Comparison of ENCODE assay signal across 20 cellular contexts in genomic region chr4:151660676-151661075, GRCh38.
"Had no signal": no experiment of that assay in that cellular context is flagged by ENCODE, and none has a peak within 500 bp of the region (broad histone marks: within the 10 kb centered on the region; RNA-seq: fewer than 3 reads in every experiment).

No MANE protein-coding gene starts in this region.

- H3K9me3 Mint-ChIP-seq: naive thymus-derived CD4-positive, alpha-beta T cell; nephron progenitor cell; stimulated activated effector memory CD8-positive, alpha-beta T cell treated with anti-CD3 and anti-CD28 coated beads, Interleukin-12 subunit alpha, Interleukin-12 subunit beta, amount 100 ng/mL, for 72 hours had no signal

- H2AFZ ChIP-seq: parathyroid adenoma had no signal

- H3K79me2 ChIP-seq: parathyroid adenoma had no signal

- H3K36me3 Mint-ChIP-seq: stimulated activated effector memory CD8-positive, alpha-beta T cell treated with anti-CD3 and anti-CD28 coated beads, Interleukin-12 subunit alpha, Interleukin-12 subunit beta, amount 100 ng/mL, for 72 hours had no signal

- ATAC-seq: left lobe of liver; naive thymus-derived CD4-positive, alpha-beta T cell; right lobe of liver; stimulated activated effector memory CD8-positive, alpha-beta T cell treated with anti-CD3 and anti-CD28 coated beads, Interleukin-12 subunit alpha, Interleukin-12 subunit beta, amount 100 ng/mL, for 72 hours; stimulated activated naive CD8-positive, alpha-beta T cell treated with anti-CD3 and anti-CD28 coated beads, Interleukin-15, Interleukin-2, amounts not matched to agents 100 U/mL and 50 U/mL, for 24 hours had no signal

- H3K27ac ChIP-seq: epithelial cell of prostate, parathyroid adenoma, right lobe of liver had no signal

- H3K27me3 ChIP-seq: esophagus squamous epithelium, right lobe of liver, tibial artery had no signal

- H3K4me3 ChIP-seq: esophagus squamous epithelium, prostate gland, right lobe of liver, tibial artery had no signal

- H3K9ac ChIP-seq: parathyroid adenoma had no signal

- H3K4me1 ChIP-seq: parathyroid adenoma, prostate gland, right lobe of liver, tibial artery had no signal

- H3K36me3 ChIP-seq: prostate gland had no signal

- H3K4me3 Mint-ChIP-seq: naive thymus-derived CD4-positive, alpha-beta T cell; nephron progenitor cell; stimulated activated effector memory CD8-positive, alpha-beta T cell treated with anti-CD3 and anti-CD28 coated beads, Interleukin-12 subunit alpha, Interleukin-12 subunit beta, amount 100 ng/mL, for 72 hours had no signal

- H3K27me3 Mint-ChIP-seq: naive thymus-derived CD4-positive, alpha-beta T cell had no signal

- H3K27ac Mint-ChIP-seq: stimulated activated effector memory CD8-positive, alpha-beta T cell treated with anti-CD3 and anti-CD28 coated beads, Interleukin-12 subunit alpha, Interleukin-12 subunit beta, amount 100 ng/mL, for 72 hours had no signal

- H3K4me1 Mint-ChIP-seq: stimulated activated effector memory CD8-positive, alpha-beta T cell treated with anti-CD3 and anti-CD28 coated beads, Interleukin-12 subunit alpha, Interleukin-12 subunit beta, amount 100 ng/mL, for 72 hours had no signal

- H3K9me3 ChIP-seq: esophagus squamous epithelium, prostate gland, right lobe of liver, tibial artery had no signal

- DNase-seq: cortex of kidney; effector memory CD4-positive, alpha-beta T cell; esophagus squamous epithelium; foreskin fibroblast; head of caudate nucleus; hippocampal formation; mammary epithelial cell; naive thymus-derived CD4-positive, alpha-beta T cell; nephron progenitor cell; retina; right lobe of liver; stimulated activated CD4-positive, alpha-beta T cell treated with anti-CD3 and anti-CD28 coated beads, Interleukin-4, amount 100 ng/mL, for 1 hour; stimulated activated CD8-positive, alpha-beta memory T cell treated with anti-CD3 and anti-CD28 coated beads, Interleukin-4, amount 100 ng/mL, for 48 hours; stimulated activated naive CD8-positive, alpha-beta T cell treated with anti-CD3 and anti-CD28 coated beads, Interleukin-15, Interleukin-2, amounts not matched to agents 100 U/mL and 50 U/mL, for 24 hours; tibial artery had no signal
